In the genomic region with DNA sequence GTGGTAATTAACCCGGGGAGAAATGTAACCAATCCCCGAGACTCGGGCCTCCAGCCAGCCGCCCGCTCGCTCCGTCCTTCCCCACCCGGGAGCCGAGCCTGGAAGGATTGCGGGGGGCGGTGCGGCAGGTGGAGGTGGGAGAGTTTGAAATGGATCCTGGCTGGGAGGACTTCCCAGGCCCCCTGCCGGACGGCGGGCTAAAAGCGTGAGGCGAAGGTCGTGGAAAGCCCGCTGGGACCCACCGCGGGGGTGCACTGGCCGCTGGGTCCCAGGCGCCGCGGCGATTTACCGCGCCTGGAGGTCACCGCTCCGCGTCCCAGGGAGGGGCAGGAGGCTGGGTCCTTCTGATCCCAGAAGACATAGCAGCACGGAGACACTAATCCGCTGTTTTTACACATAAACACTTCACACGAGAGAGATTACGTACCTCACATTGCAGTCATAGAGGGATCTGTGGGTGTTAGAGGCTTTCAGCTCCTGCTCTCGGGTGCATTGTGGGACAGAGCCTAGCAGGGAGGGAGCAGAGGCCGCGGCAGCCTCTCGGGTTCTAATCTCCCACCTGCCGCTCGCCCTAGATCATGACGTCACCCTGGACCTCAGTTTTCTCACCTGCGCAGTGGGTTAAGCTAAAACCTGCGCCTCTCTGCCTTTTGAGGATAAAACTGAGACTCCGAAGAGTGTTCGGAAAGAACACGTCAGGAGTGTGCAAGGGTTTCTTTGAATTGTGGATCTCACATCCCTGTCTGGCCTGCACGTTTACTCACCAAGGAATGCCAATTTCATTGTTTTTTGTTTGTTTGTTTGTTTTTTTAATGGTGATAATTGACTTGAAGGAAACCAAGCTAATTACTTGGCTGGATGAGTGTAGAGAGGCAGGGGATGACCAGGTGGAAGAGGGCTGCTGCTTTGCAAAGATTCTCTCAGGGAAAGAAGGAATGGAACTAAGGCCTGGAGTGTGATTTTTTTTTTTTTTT, we compare ENCODE assay signal across 8 cellular contexts. TPM values are rescaled to one million over a fixed set of nuclear protein-coding genes. Genes with fewer than 3 reads are reported as not detected.
DNase-seq lines count a peak whose midpoint lies in the region; ATAC-seq, FAIRE-seq and TF ChIP-seq lines count a peak whose summit lies in the region.

No MANE protein-coding gene starts in this region.

- no peak for TF ChIP-seq POLR2A in GM12892 (IDR thresholded peaks at IDR 0.05; ENCODE audit: low read depth, low read length)

- H3K9me3 ChIP-seq in HEK293 (ENCODE audit: control insufficient read depth, insufficient read depth, low read depth, low read length), result no peaks in the 10 kb centered on the region

- H3K36me3 ChIP-seq in HEK293 (ENCODE audit: control insufficient read depth in 2 of 2, insufficient read depth in 1 of 2, low read length in 2 of 2), result no peaks in the 10 kb centered on the region

- DNase-seq in GM12892 (ENCODE audit: insufficient read length) (peak; percentile 49), NCI-H1105 (lab: John Stamatoyannopoulos, UW) (peak; percentile 96), coronary artery (ENCODE audit: low spot score) (peak; percentile 0), lung microvascular endothelial cell (ENCODE audit: low read depth in 2 of 2) (peak; percentile 21 to 38)
- DNase-seq in stimulated activated CD8-positive, alpha-beta memory T cell treated with anti-CD3 and anti-CD28 coated beads, Interleukin-2, amount 100 ng/mL, for 48 hours (ENCODE audit: low read depth in 2 of 2), result peak; percentile 41 to 59

- H3K27ac ChIP-seq in HEK293 (ENCODE audit: extremely low read depth, low read depth, low read length) (peak overlapping the region; percentile 82), coronary artery (peak overlapping the region; percentile 90 to 96)

- TF ChIP-seq CTCF in HEK293 (tag by site-specific recombination; IDR thresholded peaks at IDR 0.05), result peak; percentile 78
- peak; percentile 30 for TF ChIP-seq CTCF in WI38 (IDR thresholded peaks at IDR 0.05; ENCODE audit: low read depth, low read length)
- TF ChIP-seq CTCF in coronary artery (IDR thresholded peaks at IDR 0.05), result no peak

- no peak for ATAC-seq in HG03097 (IDR thresholded peaks at IDR 0.05; ENCODE audit: low FRiP score, unreplicated experiment)

- H3K4me1 ChIP-seq in HEK293 (ENCODE audit: control insufficient read depth, insufficient read depth, low read length), result no peaks in the 10 kb centered on the region

- peak; percentile 86 for FAIRE-seq in GM12892 (lab: Jason Lieb, UNC)

- CTCF ChIA-PET in HEK293 (lab: Yijun Ruan, JAX), result interaction anchor here (0.6 to 1.3 kb wide), 7 partner anchors 21 to 190 kb away, joined by 3 to 4 read pairs (median 3); no protein-coding TSS in a partner anchor

- POLR2A ChIA-PET in HEK293 (lab: Yijun Ruan, JAX), result interaction anchor here (0.6 to 2.9 kb wide), 9 partner anchors 14 to 553 kb away, joined by 3 to 21 read pairs (median 6); partner anchors contain the start of genes IGFN1 and TMEM9

- peak overlapping the region; percentile 54 for H3K4me3 ChIP-seq in HEK293 (ENCODE audit: low read depth, low read length)
- peak overlapping the region; percentile 74 for H3K4me3 ChIP-seq in WI38 (ENCODE audit: low read depth, low read length)
- peak overlapping the region; percentile 99 for H3K4me3 ChIP-seq in coronary artery

TF ChIP-seq in HEK293, 187 proteins besides CTCF, POLR2A, EP300 and RAD21 (continues in another document):
- TF ChIP-seq ZNF596 (tag by site-specific recombination; IDR thresholded peaks at IDR 0.05) (peak; percentile 47; the same call in 1 of the 2 replicates), ZNF140 (tag by site-specific recombination; IDR thresholded peaks at IDR 0.05) (no peak), ZNF350 (tag by site-specific recombination; IDR thresholded peaks at IDR 0.05) (no peak), ZNF335 (tag by site-specific recombination; conservative IDR thresholded peaks at IDR 0.05) (peak; percentile 83), ATF2 (tag by site-specific recombination; IDR thresholded peaks at IDR 0.05; ENCODE audit: low read depth) (peak; percentile 99), ZNF514 (tag by site-specific recombination; IDR thresholded peaks at IDR 0.05) (no peak), ZNF830 (tag by site-specific recombination; IDR thresholded peaks at IDR 0.05; ENCODE audit: low read depth) (no peak), KLF10 (tag by site-specific recombination; IDR thresholded peaks at IDR 0.05) (no peak), ZNF621 (tag by site-specific recombination; IDR thresholded peaks at IDR 0.05) (no peak), ZNF791 (tag by site-specific recombination; IDR thresholded peaks at IDR 0.05) (no peak), ZNF239 (tag by site-specific recombination; IDR thresholded peaks at IDR 0.05) (no peak), GLI2 (tag by site-specific recombination; IDR thresholded peaks at IDR 0.05; ENCODE audit: borderline replicate concordance, low read depth) (no peak), ZBTB7A (tag by site-specific recombination; IDR thresholded peaks at IDR 0.05; ENCODE audit: low read depth) (0 out of 2 replicates have a peak, but pooled peaks have one; percentile 26), ZFHX2 (tag by site-specific recombination; conservative IDR thresholded peaks at IDR 0.05) (peak; percentile 64; the same call in 1 of the 2 replicates), ZNF19 (tag by site-specific recombination; IDR thresholded peaks at IDR 0.05; ENCODE audit: low read depth) (no peak), ZNF785 (tag by site-specific recombination; IDR thresholded peaks at IDR 0.05) (no peak; the same call in 1 of the 2 replicates), ZNF707 (tag by site-specific recombination; IDR thresholded peaks at IDR 0.05) (no peak), ZNF561 (tag by site-specific recombination; IDR thresholded peaks at IDR 0.05; ENCODE audit: borderline replicate concordance) (peak; percentile 100)
- TF ChIP-seq, protein P1, sequence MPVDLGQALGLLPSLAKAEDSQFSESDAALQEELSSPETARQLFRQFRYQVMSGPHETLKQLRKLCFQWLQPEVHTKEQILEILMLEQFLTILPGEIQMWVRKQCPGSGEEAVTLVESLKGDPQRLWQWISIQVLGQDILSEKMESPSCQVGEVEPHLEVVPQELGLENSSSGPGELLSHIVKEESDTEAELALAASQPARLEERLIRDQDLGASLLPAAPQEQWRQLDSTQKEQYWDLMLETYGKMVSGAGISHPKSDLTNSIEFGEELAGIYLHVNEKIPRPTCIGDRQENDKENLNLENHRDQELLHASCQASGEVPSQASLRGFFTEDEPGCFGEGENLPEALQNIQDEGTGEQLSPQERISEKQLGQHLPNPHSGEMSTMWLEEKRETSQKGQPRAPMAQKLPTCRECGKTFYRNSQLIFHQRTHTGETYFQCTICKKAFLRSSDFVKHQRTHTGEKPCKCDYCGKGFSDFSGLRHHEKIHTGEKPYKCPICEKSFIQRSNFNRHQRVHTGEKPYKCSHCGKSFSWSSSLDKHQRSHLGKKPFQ (tag by site-specific recombination; IDR thresholded peaks at IDR 0.05), result no peak; the same call in 1 of the 2 replicates
- TF ChIP-seq, protein P2, sequence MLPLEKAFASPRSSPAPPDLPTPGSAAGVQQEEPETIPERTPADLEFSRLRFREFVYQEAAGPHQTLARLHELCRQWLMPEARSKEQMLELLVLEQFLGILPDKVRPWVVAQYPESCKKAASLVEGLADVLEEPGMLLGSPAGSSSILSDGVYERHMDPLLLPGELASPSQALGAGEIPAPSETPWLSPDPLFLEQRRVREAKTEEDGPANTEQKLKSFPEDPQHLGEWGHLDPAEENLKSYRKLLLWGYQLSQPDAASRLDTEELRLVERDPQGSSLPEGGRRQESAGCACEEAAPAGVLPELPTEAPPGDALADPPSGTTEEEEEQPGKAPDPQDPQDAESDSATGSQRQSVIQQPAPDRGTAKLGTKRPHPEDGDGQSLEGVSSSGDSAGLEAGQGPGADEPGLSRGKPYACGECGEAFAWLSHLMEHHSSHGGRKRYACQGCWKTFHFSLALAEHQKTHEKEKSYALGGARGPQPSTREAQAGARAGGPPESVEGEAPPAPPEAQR (tag by site-specific recombination; IDR thresholded peaks at IDR 0.05), result no peak
- TF ChIP-seq, protein P3, sequence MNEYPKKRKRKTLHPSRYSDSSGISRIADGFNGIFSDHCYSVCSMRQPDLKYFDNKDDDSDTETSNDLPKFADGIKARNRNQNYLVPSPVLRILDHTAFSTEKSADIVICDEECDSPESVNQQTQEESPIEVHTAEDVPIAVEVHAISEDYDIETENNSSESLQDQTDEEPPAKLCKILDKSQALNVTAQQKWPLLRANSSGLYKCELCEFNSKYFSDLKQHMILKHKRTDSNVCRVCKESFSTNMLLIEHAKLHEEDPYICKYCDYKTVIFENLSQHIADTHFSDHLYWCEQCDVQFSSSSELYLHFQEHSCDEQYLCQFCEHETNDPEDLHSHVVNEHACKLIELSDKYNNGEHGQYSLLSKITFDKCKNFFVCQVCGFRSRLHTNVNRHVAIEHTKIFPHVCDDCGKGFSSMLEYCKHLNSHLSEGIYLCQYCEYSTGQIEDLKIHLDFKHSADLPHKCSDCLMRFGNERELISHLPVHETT (tag by site-specific recombination; IDR thresholded peaks at IDR 0.05), result peak; percentile 69

RNA-seq across cellular contexts. Expression of gene TMEM9, which starts 17.1 kb away (rescaled TPM):
- polyA plus RNA-seq in GM12892 (2012; ENCODE audit: missing spikeins), result 31.1 TPM
- 45.3 and 60.9 TPM in 2 replicates for total RNA-seq in lung microvascular endothelial cell

RNA-seq across cellular contexts. Expression of gene IGFN1, which starts 19.3 kb away (rescaled TPM):
- polyA plus RNA-seq in GM12892 (2012; ENCODE audit: missing spikeins), result 0.04 TPM
- not detected in 2 replicates for total RNA-seq in lung microvascular endothelial cell

RNA-seq across cellular contexts. Expression of gene ASCL5, which starts 44.4 kb away (rescaled TPM):
- polyA plus RNA-seq in GM12892 (2012; ENCODE audit: missing spikeins), result not detected
- not detected in 2 replicates for total RNA-seq in lung microvascular endothelial cell

RNA-seq across cellular contexts. Expression of gene CACNA1S, which starts 59.1 kb away (rescaled TPM):
- not detected for polyA plus RNA-seq in GM12892 (2012; ENCODE audit: missing spikeins)
- not detected in 2 replicates for total RNA-seq in lung microvascular endothelial cell

Comparison
In these comparisons a context has a peak if more than half of its experiments do, and no peak if none do; other contexts are left out.
1. DNase-seq: peak in every context shown above with its lines; median percentile 96 in NCI-H1105; 50 in stimulated activated CD8-positive, alpha-beta memory T cell treated with anti-CD3 and anti-CD28 coated beads, Interleukin-2, amount 100 ng/mL, for 48 hours; 49 in GM12892; 30 in lung microvascular endothelial cell; 0 in coronary artery.